9 cellular contexts compared by ENCODE assay signal in genomic region chr12:95173392-95174251, GRCh38. TPM values are rescaled to one million over a fixed set of nuclear protein-coding genes. Genes with fewer than 3 reads are reported as not detected.
DNase-seq lines count a peak whose midpoint lies in the region; ATAC-seq, FAIRE-seq and TF ChIP-seq lines count a peak whose summit lies in the region.
"Had no signal": no experiment of that assay in that cellular context is flagged by ENCODE, and none has a peak within 500 bp of the region (broad histone marks: within the 10 kb centered on the region; RNA-seq: fewer than 3 reads in every experiment).

No MANE protein-coding gene starts in this region.

- H3K27me3 ChIP-seq in bronchial epithelial cell (ENCODE audit: control insufficient read depth, insufficient read depth, low read length) = no peaks in the 10 kb centered on the region
- no peaks in the 10 kb centered on the region for H3K27me3 ChIP-seq in thoracic aorta (replicated peaks; ENCODE audit: insufficient read depth)
- H3K27me3 ChIP-seq: spleen had no signal

- H3K4me1 ChIP-seq in thoracic aorta (ENCODE audit: control insufficient read depth in 1 of 2, low read depth in 2 of 2) = peaks cover 5 to 10% of the 10 kb centered on the region in 2 donors
- H3K4me1 ChIP-seq: spleen had no signal

- H3K27ac ChIP-seq in thoracic aorta = no peak overlapping the region
- H3K27ac ChIP-seq: spleen had no signal

- ATAC-seq in thoracic aorta (ENCODE audit: insufficient number of reproducible peaks, low FRiP score, low read depth) = peak; percentile 40
- no peak for ATAC-seq in GM19397 (IDR thresholded peaks at IDR 0.05; ENCODE audit: unreplicated experiment)

- DNase-seq in HTR-8/SVneo (ENCODE audit: insufficient read length, low spot score) (peak; percentile 37), bronchial epithelial cell (ENCODE audit: low read depth) (peak; percentile 92), kidney glomerular epithelial cell (lab: John Stamatoyannopoulos, UW) (peak; percentile 86), thoracic aorta (ENCODE audit: low spot score) (no peak), COR-L47 (lab: John Stamatoyannopoulos, UW) (no peak), NOMO-1 treated with dmso at 0.1 percent for 144 hours (lab: John Stamatoyannopoulos, UW; ENCODE audit: unreplicated experiment) (no peak), D721Med (ENCODE audit: insufficient read length, low spot score) (no peak)
- DNase-seq: spleen had no signal

- FAIRE-seq in HTR-8/SVneo (lab: Jason Lieb, UNC) = no peak
- FAIRE-seq in bronchial epithelial cell (lab: Jason Lieb, UNC) = no peak
- FAIRE-seq in D721Med (lab: Jason Lieb, UNC) = no peak

- H3K4me3 ChIP-seq in bronchial epithelial cell (ENCODE audit: low read depth, low read length) = no peak overlapping the region
- no peak overlapping the region for H3K4me3 ChIP-seq in thoracic aorta
- H3K4me3 ChIP-seq: spleen had no signal

- no peaks in the 10 kb centered on the region for H3K9me3 ChIP-seq in thoracic aorta
- H3K9me3 ChIP-seq: spleen had no signal

- H3K36me3 ChIP-seq in bronchial epithelial cell (ENCODE audit: control insufficient read depth, insufficient read depth, low read length) = peaks cover 3% of the 10 kb centered on the region
- H3K36me3 ChIP-seq in thoracic aorta = no peaks in the 10 kb centered on the region

- no peak for TF ChIP-seq CTCF in bronchial epithelial cell (IDR thresholded peaks at IDR 0.05; ENCODE audit: insufficient read depth, low read length, severe bottlenecking)
- TF ChIP-seq CTCF in thoracic aorta (IDR thresholded peaks at IDR 0.05) = no peak
- TF ChIP-seq CTCF in D721Med (IDR thresholded peaks at IDR 0.05; ENCODE audit: insufficient read depth, missing control alignments) = no peak

RNA-seq across cellular contexts. Expression of gene FGD6, which starts 43.6 kb away (rescaled TPM):
- total RNA-seq in bronchial epithelial cell (13.2 and 13.3 TPM in 2 replicates), thoracic aorta (1 to 10 TPM; 8.4 to 9.8 TPM)

RNA-seq across cellular contexts. Expression of gene VEZT, which starts 44.0 kb away (rescaled TPM):
- total RNA-seq in bronchial epithelial cell (57.4 and 66.2 TPM in 2 replicates), thoracic aorta (100 to 1,000 TPM in 1 of 2 donors, 10 to 100 TPM in 1; 58.3 to 149 TPM)

Comparison
In these comparisons a context has a peak if more than half of its experiments do, and no peak if none do; other contexts are left out.
1. DNase-seq: peak in HTR-8/SVneo (single experiment), bronchial epithelial cell (single experiment) and kidney glomerular epithelial cell (single experiment); none in thoracic aorta (single experiment), COR-L47 (single experiment), NOMO-1 treated with dmso at 0.1 percent for 144 hours (single experiment) and D721Med (single experiment).